ENCODE assay signal across 8 cellular contexts in the genomic region with DNA sequence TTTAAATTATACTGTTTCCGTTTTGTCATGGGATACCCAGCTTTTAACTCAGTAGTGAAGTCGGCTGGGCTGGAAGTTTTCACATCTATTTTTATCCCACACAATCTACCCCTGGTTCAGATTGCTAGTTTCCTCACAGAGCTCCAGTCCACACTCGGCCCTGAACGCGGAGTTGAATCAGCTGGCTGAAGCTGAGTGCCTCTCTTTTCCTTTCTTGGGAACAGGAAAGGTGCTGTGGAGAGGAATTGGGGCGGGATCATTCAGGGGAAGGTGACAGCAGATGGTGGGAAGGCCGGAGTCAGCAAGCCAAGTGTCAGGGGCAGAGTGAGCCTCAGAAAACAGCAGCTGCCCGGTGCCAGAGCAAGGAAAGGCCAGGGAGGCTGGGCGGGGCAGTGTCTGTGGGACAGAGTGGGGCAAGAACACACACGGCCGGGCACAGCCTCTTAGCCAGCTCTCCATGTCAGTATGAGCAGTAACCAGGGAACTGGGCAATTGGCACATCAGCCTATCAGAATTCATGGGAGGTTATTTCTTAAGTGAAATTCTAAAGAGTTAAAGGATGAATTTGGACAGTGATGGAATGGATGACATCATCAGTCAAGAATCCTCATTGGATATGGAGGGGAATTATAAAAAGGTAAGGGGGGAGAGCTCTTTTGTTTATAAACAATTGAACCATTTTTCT. TPM values are rescaled to one million over a fixed set of nuclear protein-coding genes. Genes with fewer than 3 reads are reported as not detected.
A peak's percentile ranks its signal among the peaks of the same experiment; 100 is the strongest.
DNase-seq lines count a peak whose midpoint lies in the region; ATAC-seq, FAIRE-seq and TF ChIP-seq lines count a peak whose summit lies in the region.

No MANE protein-coding gene starts in this region.

- POLR2A ChIA-PET in HEK293 (lab: Yijun Ruan, JAX), result interaction anchor here (1.0 to 1.4 kb wide), 3 partner anchors 9 to 290 kb away, joined by 3 to 4 read pairs (median 3); no protein-coding TSS in a partner anchor
- POLR2A ChIA-PET in activated CD4-positive, alpha-beta memory T cell treated with anti-CD3 and anti-CD28 coated beads for 36 hours (lab: Charles Lee), result no interaction called here

- peak; percentile 94 for FAIRE-seq in A204.1 (lab: Jason Lieb, UNC)

- H3K27ac Mint-ChIP-seq in activated CD4-positive, alpha-beta memory T cell treated with anti-CD3 and anti-CD28 coated beads for 36 hours, result no peak overlapping the region

- H3K36me3 ChIP-seq in HEK293 (ENCODE audit: control insufficient read depth in 2 of 2, insufficient read depth in 1 of 2, low read length in 2 of 2), result no peaks in the 10 kb centered on the region
- no peaks in the 10 kb centered on the region for H3K36me3 ChIP-seq in brain microvascular endothelial cell (replicated peaks)

- peak; percentile 55 for DNase-seq in brain microvascular endothelial cell
- peak; percentile 91 for DNase-seq in islet precursor cell
- DNase-seq in substantia nigra (lab: John Stamatoyannopoulos, UW), result peak in 44 of 49 donors; percentile 17 to 80 (median 50)
- DNase-seq in DMS53 treated with DMSO at 0.1 percent for 48 hours (lab: John Stamatoyannopoulos, UW; ENCODE audit: unreplicated experiment), result no peak
- DNase-seq in activated CD4-positive, alpha-beta memory T cell treated with anti-CD3 and anti-CD28 coated beads for 36 hours, result no peak

- in situ Hi-C loops in brain microvascular endothelial cell (cut with HindIII; ENCODE audit: low pct_ligation_motif_present, low sequenced_read_pairs), result no loop called here

- TF ChIP-seq CTCF in HEK293 (tag by site-specific recombination; IDR thresholded peaks at IDR 0.05) (no peak), brain microvascular endothelial cell (IDR thresholded peaks at IDR 0.05; ENCODE audit: low read depth, low read length, missing control alignments) (no peak)

- H3K4me1 ChIP-seq in HEK293 (ENCODE audit: control insufficient read depth, insufficient read depth, low read length), result peaks cover 30% of the 10 kb centered on the region

- H3K4me3 ChIP-seq in HEK293 (ENCODE audit: low read depth, low read length) (peak overlapping the region; percentile 31), brain microvascular endothelial cell (ENCODE audit: low read depth, low read length) (peak overlapping the region; percentile 27)

- CTCF ChIA-PET in HEK293 (lab: Yijun Ruan, JAX), result interaction anchor here (0.6 to 1.7 kb wide), 5 partner anchors 11 to 77 kb away, joined by 3 to 9 read pairs (median 5); no protein-coding TSS in a partner anchor
- CTCF ChIA-PET in activated CD4-positive, alpha-beta memory T cell treated with anti-CD3 and anti-CD28 coated beads for 36 hours (lab: Charles Lee), result interaction anchor here (1.1 kb wide), 1 partner anchor 32 kb away, joined by 3 read pairs; no protein-coding TSS in a partner anchor

- ATAC-seq in GM18502 (IDR thresholded peaks at IDR 0.05; ENCODE audit: poor library complexity, unreplicated experiment), result no peak

- no peaks in the 10 kb centered on the region for H3K27me3 ChIP-seq in brain microvascular endothelial cell (replicated peaks)

- no peak overlapping the region for H3K4me3 Mint-ChIP-seq in activated CD4-positive, alpha-beta memory T cell treated with anti-CD3 and anti-CD28 coated beads for 36 hours

- no peaks in the 10 kb centered on the region for H3K9me3 ChIP-seq in HEK293 (ENCODE audit: control insufficient read depth, insufficient read depth, low read depth, low read length)

- peak overlapping the region; percentile 52 for H3K27ac ChIP-seq in HEK293 (ENCODE audit: extremely low read depth, low read depth, low read length)
- H3K27ac ChIP-seq in brain microvascular endothelial cell, result peak overlapping the region; percentile 91
- peak overlapping the region; percentile 92 for H3K27ac ChIP-seq in substantia nigra (ENCODE audit: low read depth, low read length, poor library complexity, severe bottlenecking)

- H3K27me3 Mint-ChIP-seq in activated CD4-positive, alpha-beta memory T cell treated with anti-CD3 and anti-CD28 coated beads for 36 hours, result peaks cover 26% of the 10 kb centered on the region

- no peaks in the 10 kb centered on the region for H3K36me3 Mint-ChIP-seq in activated CD4-positive, alpha-beta memory T cell treated with anti-CD3 and anti-CD28 coated beads for 36 hours

- intact Hi-C loops in activated CD4-positive, alpha-beta memory T cell treated with anti-CD3 and anti-CD28 coated beads for 36 hours (cut with micrococcal nuclease), result no loop called here

- no peaks in the 10 kb centered on the region for H3K4me1 Mint-ChIP-seq in activated CD4-positive, alpha-beta memory T cell treated with anti-CD3 and anti-CD28 coated beads for 36 hours (ENCODE audit: low read depth)

- H3K9me3 Mint-ChIP-seq in activated CD4-positive, alpha-beta memory T cell treated with anti-CD3 and anti-CD28 coated beads for 36 hours, result no peaks in the 10 kb centered on the region

TF ChIP-seq in HEK293, 187 proteins besides CTCF, POLR2A, EP300 and RAD21 (continues in another document):
- TF ChIP-seq ZBTB17 (tag by site-specific recombination; IDR thresholded peaks at IDR 0.05) (peak; percentile 56), YY2 (tag by site-specific recombination; IDR thresholded peaks at IDR 0.05) (no peak), ZNF837 (tag by site-specific recombination; IDR thresholded peaks at IDR 0.05) (no peak), PRDM1 (tag by site-specific recombination; IDR thresholded peaks at IDR 0.05) (peak; percentile 62), ZNF433 (tag by site-specific recombination; IDR thresholded peaks at IDR 0.05; ENCODE audit: low read depth) (no peak), SCRT1 (tag by site-specific recombination; IDR thresholded peaks at IDR 0.05; ENCODE audit: borderline replicate concordance) (no peak), ZNF248 (tag by site-specific recombination; IDR thresholded peaks at IDR 0.05) (no peak), ZNF518A (tag by site-specific recombination; conservative IDR thresholded peaks at IDR 0.05; ENCODE audit: low read depth) (no peak), ZNF132 (tag by site-specific recombination; IDR thresholded peaks at IDR 0.05; ENCODE audit: borderline replicate concordance) (no peak), ZNF521 (tag by site-specific recombination; IDR thresholded peaks at IDR 0.05) (no peak), ZXDB (tag by site-specific recombination; IDR thresholded peaks at IDR 0.05) (no peak), ZNF48 (tag by site-specific recombination; IDR thresholded peaks at IDR 0.05) (no peak), ZNF707 (tag by site-specific recombination; IDR thresholded peaks at IDR 0.05) (no peak), ZNF112 (tag by site-specific recombination; IDR thresholded peaks at IDR 0.05) (no peak), ZNF175 (tag by site-specific recombination; IDR thresholded peaks at IDR 0.05) (no peak), ZNF292 (tag by site-specific recombination; IDR thresholded peaks at IDR 0.05; ENCODE audit: borderline replicate concordance, low read depth) (no peak)
- TF ChIP-seq, protein P1, sequence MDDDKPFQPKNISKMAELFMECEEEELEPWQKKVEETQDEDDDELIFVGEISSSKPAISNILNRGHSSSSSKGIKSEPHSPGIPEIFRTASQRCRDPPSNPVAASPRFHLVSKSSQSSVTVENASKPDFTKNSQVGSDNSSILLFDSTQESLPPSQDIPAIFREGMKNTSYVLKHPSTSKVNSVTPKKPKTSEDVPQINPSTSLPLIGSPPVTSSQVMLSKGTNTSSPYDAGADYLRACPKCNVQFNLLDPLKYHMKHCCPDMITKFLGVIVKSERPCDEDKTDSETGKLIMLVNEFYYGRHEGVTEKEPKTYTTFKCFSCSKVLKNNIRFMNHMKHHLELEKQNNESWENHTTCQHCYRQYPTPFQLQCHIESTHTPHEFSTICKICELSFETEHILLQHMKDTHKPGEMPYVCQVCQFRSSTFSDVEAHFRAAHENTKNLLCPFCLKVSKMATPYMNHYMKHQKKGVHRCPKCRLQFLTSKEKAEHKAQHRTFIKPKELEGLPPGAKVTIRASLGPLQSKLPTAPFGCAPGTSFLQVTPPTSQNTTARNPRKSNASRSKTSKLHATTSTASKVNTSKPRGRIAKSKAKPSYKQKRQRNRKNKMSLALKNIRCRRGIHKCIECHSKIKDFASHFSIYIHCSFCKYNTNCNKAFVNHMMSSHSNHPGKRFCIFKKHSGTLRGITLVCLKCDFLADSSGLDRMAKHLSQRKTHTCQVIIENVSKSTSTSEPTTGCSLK (tag by site-specific recombination; IDR thresholded peaks at IDR 0.05), result no peak

RNA-seq across cellular contexts. Expression of gene SCHIP1, which starts 13.3 kb away (rescaled TPM):
- under 1 TPM in 1 of 2 experiments, not detected in 1; 0.43 TPM for total RNA-seq in activated CD4-positive, alpha-beta memory T cell treated with anti-CD3 and anti-CD28 coated beads for 36 hours

Comparison
In these comparisons a context has a peak if more than half of its experiments do, and no peak if none do; other contexts are left out.
1. DNase-seq: peak in brain microvascular endothelial cell (single experiment), islet precursor cell (single experiment) and substantia nigra (44 of 49); none in DMS53 treated with DMSO at 0.1 percent for 48 hours (single experiment) and activated CD4-positive, alpha-beta memory T cell treated with anti-CD3 and anti-CD28 coated beads for 36 hours (single experiment).
2. Peak in every context shown above with its lines, with median percentiles within 50 percentile points of each other: H3K27ac ChIP-seq.